ENCODE assay signal across 1 cellular context in genomic region chr6:37170273-37171140, GRCh38.
A peak's percentile ranks its signal among the peaks of the same experiment; 100 is the strongest.
TF ChIP-seq lines count a peak whose summit lies in the region.

No MANE protein-coding gene starts in this region.

TF ChIP-seq in HEK293, 187 proteins besides CTCF, POLR2A, EP300 and RAD21 (continued from another document and continues in another):
- TF ChIP-seq ZNF518A (tag by site-specific recombination; conservative IDR thresholded peaks at IDR 0.05; ENCODE audit: low read depth) (no peak), ZFP69B (tag by site-specific recombination; IDR thresholded peaks at IDR 0.05) (peak; percentile 68; the same call in 1 of the 2 replicates), ZBTB1 (tag by site-specific recombination; IDR thresholded peaks at IDR 0.05) (no peak), ZNF623 (tag by site-specific recombination; IDR thresholded peaks at IDR 0.05) (no peak), ZNF501 (tag by site-specific recombination; IDR thresholded peaks at IDR 0.05) (no peak; the same call in 1 of the 2 replicates), ZNF433 (tag by site-specific recombination; IDR thresholded peaks at IDR 0.05; ENCODE audit: low read depth) (no peak), ZXDB (tag by site-specific recombination; IDR thresholded peaks at IDR 0.05) (peak; percentile 67), ZNF202 (tag by site-specific recombination; IDR thresholded peaks at IDR 0.05; ENCODE audit: borderline replicate concordance) (no peak), ZNF600 (tag by site-specific recombination; IDR thresholded peaks at IDR 0.05) (peak; percentile 38), FEZF1 (tag by site-specific recombination; IDR thresholded peaks at IDR 0.05) (no peak), PATZ1 (tag by site-specific recombination; IDR thresholded peaks at IDR 0.05) (peak; percentile 93), ZNF555 (tag by site-specific recombination; conservative IDR thresholded peaks at IDR 0.05) (no peak), ZSCAN23 (tag by site-specific recombination; IDR thresholded peaks at IDR 0.05) (no peak), SP3 (tag by site-specific recombination; IDR thresholded peaks at IDR 0.05) (no peak), ZNF155 (tag by site-specific recombination; IDR thresholded peaks at IDR 0.05) (no peak), ZNF24 (tag by site-specific recombination; IDR thresholded peaks at IDR 0.05) (no peak), SALL2 (tag by site-specific recombination; IDR thresholded peaks at IDR 0.05; ENCODE audit: borderline replicate concordance) (no peak), MYNN (tag by site-specific recombination; IDR thresholded peaks at IDR 0.05; ENCODE audit: borderline replicate concordance) (no peak), ZIC2 (tag by site-specific recombination; IDR thresholded peaks at IDR 0.05) (peak; percentile 66), KLF1 (tag by site-specific recombination; IDR thresholded peaks at IDR 0.05) (0 out of 2 replicates have a peak, but pooled peaks have one; percentile 26), ZNF140 (tag by site-specific recombination; IDR thresholded peaks at IDR 0.05) (no peak), ZNF157 (tag by site-specific recombination; IDR thresholded peaks at IDR 0.05) (no peak), ZNF791 (tag by site-specific recombination; IDR thresholded peaks at IDR 0.05) (no peak), MEIS1 (CRISPR knock-in tag; IDR thresholded peaks at IDR 0.05; ENCODE audit: borderline replicate concordance) (no peak), ZEB2 (tag by site-specific recombination; IDR thresholded peaks at IDR 0.05) (peak; percentile 82), ZNF112 (tag by site-specific recombination; IDR thresholded peaks at IDR 0.05) (no peak), OVOL3 (tag by site-specific recombination; IDR thresholded peaks at IDR 0.05) (no peak), ZNF211 (tag by site-specific recombination; IDR thresholded peaks at IDR 0.05; ENCODE audit: low read depth) (no peak), ZNF610 (tag by site-specific recombination; IDR thresholded peaks at IDR 0.05; ENCODE audit: borderline replicate concordance) (no peak), MZF1 (tag by site-specific recombination; IDR thresholded peaks at IDR 0.05; ENCODE audit: borderline replicate concordance) (no peak), ZNF664 (tag by site-specific recombination; IDR thresholded peaks at IDR 0.05) (no peak), ZNF660 (tag by site-specific recombination; IDR thresholded peaks at IDR 0.05) (peak; percentile 80), YY1 (tag by site-specific recombination; IDR thresholded peaks at IDR 0.05) (no peak), BCL11A (tag by site-specific recombination; IDR thresholded peaks at IDR 0.05; ENCODE audit: low read depth) (no peak), ZBTB8A (tag by site-specific recombination; IDR thresholded peaks at IDR 0.05) (peak; percentile 99), ZNF19 (tag by site-specific recombination; IDR thresholded peaks at IDR 0.05; ENCODE audit: low read depth) (no peak), ZNF423 (tag by site-specific recombination; IDR thresholded peaks at IDR 0.05) (no peak), ZNF473 (tag by site-specific recombination; IDR thresholded peaks at IDR 0.05) (no peak), ZNF311 (tag by site-specific recombination; IDR thresholded peaks at IDR 0.05; ENCODE audit: borderline replicate concordance) (no peak), ZNF426 (tag by site-specific recombination; IDR thresholded peaks at IDR 0.05) (no peak), GLIS1 (tag by site-specific recombination; IDR thresholded peaks at IDR 0.05) (peak; percentile 59), BCL6B (tag by site-specific recombination; IDR thresholded peaks at IDR 0.05) (no peak), ZNF776 (tag by site-specific recombination; IDR thresholded peaks at IDR 0.05; ENCODE audit: borderline replicate concordance) (no peak), ZNF701 (tag by site-specific recombination; IDR thresholded peaks at IDR 0.05) (no peak), OSR2 (tag by site-specific recombination; IDR thresholded peaks at IDR 0.05) (peak; percentile 37; the same call in 1 of the 2 replicates)
- TF ChIP-seq, protein P1, sequence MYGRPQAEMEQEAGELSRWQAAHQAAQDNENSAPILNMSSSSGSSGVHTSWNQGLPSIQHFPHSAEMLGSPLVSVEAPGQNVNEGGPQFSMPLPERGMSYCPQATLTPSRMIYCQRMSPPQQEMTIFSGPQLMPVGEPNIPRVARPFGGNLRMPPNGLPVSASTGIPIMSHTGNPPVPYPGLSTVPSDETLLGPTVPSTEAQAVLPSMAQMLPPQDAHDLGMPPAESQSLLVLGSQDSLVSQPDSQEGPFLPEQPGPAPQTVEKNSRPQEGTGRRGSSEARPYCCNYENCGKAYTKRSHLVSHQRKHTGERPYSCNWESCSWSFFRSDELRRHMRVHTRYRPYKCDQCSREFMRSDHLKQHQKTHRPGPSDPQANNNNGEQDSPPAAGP (tag by site-specific recombination; IDR thresholded peaks at IDR 0.05) = peak; percentile 58; the same call in 1 of the 2 replicates
- TF ChIP-seq, protein P2, sequence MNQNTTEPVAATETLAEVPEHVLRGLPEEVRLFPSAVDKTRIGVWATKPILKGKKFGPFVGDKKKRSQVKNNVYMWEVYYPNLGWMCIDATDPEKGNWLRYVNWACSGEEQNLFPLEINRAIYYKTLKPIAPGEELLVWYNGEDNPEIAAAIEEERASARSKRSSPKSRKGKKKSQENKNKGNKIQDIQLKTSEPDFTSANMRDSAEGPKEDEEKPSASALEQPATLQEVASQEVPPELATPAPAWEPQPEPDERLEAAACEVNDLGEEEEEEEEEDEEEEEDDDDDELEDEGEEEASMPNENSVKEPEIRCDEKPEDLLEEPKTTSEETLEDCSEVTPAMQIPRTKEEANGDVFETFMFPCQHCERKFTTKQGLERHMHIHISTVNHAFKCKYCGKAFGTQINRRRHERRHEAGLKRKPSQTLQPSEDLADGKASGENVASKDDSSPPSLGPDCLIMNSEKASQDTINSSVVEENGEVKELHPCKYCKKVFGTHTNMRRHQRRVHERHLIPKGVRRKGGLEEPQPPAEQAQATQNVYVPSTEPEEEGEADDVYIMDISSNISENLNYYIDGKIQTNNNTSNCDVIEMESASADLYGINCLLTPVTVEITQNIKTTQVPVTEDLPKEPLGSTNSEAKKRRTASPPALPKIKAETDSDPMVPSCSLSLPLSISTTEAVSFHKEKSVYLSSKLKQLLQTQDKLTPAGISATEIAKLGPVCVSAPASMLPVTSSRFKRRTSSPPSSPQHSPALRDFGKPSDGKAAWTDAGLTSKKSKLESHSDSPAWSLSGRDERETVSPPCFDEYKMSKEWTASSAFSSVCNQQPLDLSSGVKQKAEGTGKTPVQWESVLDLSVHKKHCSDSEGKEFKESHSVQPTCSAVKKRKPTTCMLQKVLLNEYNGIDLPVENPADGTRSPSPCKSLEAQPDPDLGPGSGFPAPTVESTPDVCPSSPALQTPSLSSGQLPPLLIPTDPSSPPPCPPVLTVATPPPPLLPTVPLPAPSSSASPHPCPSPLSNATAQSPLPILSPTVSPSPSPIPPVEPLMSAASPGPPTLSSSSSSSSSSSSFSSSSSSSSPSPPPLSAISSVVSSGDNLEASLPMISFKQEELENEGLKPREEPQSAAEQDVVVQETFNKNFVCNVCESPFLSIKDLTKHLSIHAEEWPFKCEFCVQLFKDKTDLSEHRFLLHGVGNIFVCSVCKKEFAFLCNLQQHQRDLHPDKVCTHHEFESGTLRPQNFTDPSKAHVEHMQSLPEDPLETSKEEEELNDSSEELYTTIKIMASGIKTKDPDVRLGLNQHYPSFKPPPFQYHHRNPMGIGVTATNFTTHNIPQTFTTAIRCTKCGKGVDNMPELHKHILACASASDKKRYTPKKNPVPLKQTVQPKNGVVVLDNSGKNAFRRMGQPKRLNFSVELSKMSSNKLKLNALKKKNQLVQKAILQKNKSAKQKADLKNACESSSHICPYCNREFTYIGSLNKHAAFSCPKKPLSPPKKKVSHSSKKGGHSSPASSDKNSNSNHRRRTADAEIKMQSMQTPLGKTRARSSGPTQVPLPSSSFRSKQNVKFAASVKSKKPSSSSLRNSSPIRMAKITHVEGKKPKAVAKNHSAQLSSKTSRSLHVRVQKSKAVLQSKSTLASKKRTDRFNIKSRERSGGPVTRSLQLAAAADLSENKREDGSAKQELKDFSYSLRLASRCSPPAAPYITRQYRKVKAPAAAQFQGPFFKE (tag by site-specific recombination; IDR thresholded peaks at IDR 0.05; ENCODE audit: borderline replicate concordance) = no peak
- TF ChIP-seq, protein P3, sequence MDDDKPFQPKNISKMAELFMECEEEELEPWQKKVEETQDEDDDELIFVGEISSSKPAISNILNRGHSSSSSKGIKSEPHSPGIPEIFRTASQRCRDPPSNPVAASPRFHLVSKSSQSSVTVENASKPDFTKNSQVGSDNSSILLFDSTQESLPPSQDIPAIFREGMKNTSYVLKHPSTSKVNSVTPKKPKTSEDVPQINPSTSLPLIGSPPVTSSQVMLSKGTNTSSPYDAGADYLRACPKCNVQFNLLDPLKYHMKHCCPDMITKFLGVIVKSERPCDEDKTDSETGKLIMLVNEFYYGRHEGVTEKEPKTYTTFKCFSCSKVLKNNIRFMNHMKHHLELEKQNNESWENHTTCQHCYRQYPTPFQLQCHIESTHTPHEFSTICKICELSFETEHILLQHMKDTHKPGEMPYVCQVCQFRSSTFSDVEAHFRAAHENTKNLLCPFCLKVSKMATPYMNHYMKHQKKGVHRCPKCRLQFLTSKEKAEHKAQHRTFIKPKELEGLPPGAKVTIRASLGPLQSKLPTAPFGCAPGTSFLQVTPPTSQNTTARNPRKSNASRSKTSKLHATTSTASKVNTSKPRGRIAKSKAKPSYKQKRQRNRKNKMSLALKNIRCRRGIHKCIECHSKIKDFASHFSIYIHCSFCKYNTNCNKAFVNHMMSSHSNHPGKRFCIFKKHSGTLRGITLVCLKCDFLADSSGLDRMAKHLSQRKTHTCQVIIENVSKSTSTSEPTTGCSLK (tag by site-specific recombination; IDR thresholded peaks at IDR 0.05) = no peak
- TF ChIP-seq, protein P4, sequence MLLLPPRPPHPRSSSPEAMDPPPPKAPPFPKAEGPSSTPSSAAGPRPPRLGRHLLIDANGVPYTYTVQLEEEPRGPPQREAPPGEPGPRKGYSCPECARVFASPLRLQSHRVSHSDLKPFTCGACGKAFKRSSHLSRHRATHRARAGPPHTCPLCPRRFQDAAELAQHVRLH (tag by site-specific recombination; IDR thresholded peaks at IDR 0.05) = no peak
- TF ChIP-seq, protein P5, sequence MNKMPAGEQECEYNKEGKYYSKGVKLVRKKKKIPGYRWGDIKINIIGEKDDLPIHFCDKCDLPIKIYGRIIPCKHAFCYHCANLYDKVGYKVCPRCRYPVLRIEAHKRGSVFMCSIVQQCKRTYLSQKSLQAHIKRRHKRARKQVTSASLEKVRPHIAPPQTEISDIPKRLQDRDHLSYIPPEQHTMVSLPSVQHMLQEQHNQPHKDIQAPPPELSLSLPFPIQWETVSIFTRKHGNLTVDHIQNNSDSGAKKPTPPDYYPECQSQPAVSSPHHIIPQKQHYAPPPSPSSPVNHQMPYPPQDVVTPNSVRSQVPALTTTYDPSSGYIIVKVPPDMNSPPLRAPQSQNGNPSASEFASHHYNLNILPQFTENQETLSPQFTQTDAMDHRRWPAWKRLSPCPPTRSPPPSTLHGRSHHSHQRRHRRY (tag by site-specific recombination; IDR thresholded peaks at IDR 0.05) = no peak
